In the genomic region with DNA sequence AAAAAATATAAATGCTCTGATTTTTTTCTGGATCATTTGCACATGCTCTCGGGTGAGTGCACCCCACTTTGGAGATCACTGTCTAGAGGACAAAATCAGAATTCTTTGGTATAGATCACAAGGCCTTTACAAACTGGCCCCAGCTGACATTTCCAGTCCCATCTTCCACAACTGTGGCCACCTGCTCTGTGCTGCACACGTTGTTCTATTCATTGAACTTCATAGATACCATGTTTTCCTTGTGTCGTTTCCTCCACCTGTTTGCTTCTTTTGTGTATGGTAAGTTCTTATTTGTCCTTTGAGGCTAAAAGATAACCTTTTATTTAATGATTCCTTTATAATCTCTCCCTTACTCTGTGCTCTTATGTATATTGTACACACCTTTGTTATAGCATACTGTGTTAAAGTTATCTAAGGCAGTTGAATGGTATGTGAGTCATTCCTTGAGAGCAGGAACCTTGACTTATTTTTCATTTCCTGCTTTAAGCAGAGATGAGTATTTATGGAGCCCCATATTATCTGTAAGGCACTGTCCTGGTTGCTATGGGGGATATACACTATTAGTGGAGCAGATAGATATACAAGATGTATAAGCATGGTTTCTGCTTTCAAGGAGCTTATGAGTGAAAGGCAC, we compare ENCODE assay signal across 8 cellular contexts. TPM values are rescaled to one million over a fixed set of nuclear protein-coding genes. Genes with fewer than 3 reads are reported as not detected.
DNase-seq lines count a peak whose midpoint lies in the region; ATAC-seq and TF ChIP-seq lines count a peak whose summit lies in the region.

No MANE protein-coding gene starts in this region.

- DNase-seq in HT1080 (ENCODE audit: low read depth), result peak; percentile 74
- peak; percentile 38 for DNase-seq in iris pigment epithelial cell (ENCODE audit: low read depth)
- no peak for DNase-seq in NCI-H1694 treated with DMSO at 0.1 percent for 48 hours (lab: John Stamatoyannopoulos, UW)
- DNase-seq in effector CD8-positive, alpha-beta T cell (lab: John Stamatoyannopoulos, UW), result no peak
- DNase-seq in WTC11 (ENCODE audit: low spot score), result no peak
- DNase-seq in cortex of kidney (lab: John Stamatoyannopoulos, UW), result no peak

- no peak overlapping the region for H3K4me3 Mint-ChIP-seq in WTC11

- H3K4me1 Mint-ChIP-seq in WTC11, result no peaks in the 10 kb centered on the region

- H3K36me3 Mint-ChIP-seq in WTC11, result peaks cover 2% of the 10 kb centered on the region; the same call in 1 of the 2 replicates

- H3K27ac Mint-ChIP-seq in WTC11, result no peak overlapping the region

- H3K27me3 Mint-ChIP-seq in WTC11 (ENCODE audit: low read depth), result no peaks in the 10 kb centered on the region; the same call in 1 of the 2 replicates

- POLR2A ChIA-PET in WTC11 (lab: Charles Lee), result no interaction called here

- ATAC-seq in GM18502 (IDR thresholded peaks at IDR 0.05; ENCODE audit: poor library complexity, unreplicated experiment) (peak; percentile 92), GM21825 (IDR thresholded peaks at IDR 0.05; ENCODE audit: unreplicated experiment) (peak; percentile 70), WTC11 (no peak)

- CTCF ChIA-PET in WTC11 (lab: Charles Lee), result interaction anchor here (1.2 kb wide), 1 partner anchor 10 kb away, joined by 4 read pairs; no protein-coding TSS in a partner anchor

- no peak for TF ChIP-seq CTCF in WTC11 (IDR thresholded peaks at IDR 0.05)

- peaks cover 4% of the 10 kb centered on the region; the same call in 1 of the 2 replicates for H3K9me3 Mint-ChIP-seq in WTC11

TF ChIP-seq in WTC11, 78 proteins besides CTCF, POLR2A, EP300 and RAD21:
- TF ChIP-seq ZNF263 (CRISPR knock-in tag; IDR thresholded peaks at IDR 0.05; ENCODE audit: low read depth) (no peak), IRF2 (CRISPR knock-in tag; IDR thresholded peaks at IDR 0.05; ENCODE audit: borderline replicate concordance, low read depth) (no peak), ZBTB43 (CRISPR knock-in tag; IDR thresholded peaks at IDR 0.05) (no peak), ARID4B (CRISPR knock-in tag; IDR thresholded peaks at IDR 0.05; ENCODE audit: borderline replicate concordance) (no peak), NFE2L1 (CRISPR knock-in tag; IDR thresholded peaks at IDR 0.05) (no peak), RORB (CRISPR knock-in tag; IDR thresholded peaks at IDR 0.05) (no peak), TCF7 (CRISPR knock-in tag; IDR thresholded peaks at IDR 0.05; ENCODE audit: low read depth) (no peak), GRHL2 (CRISPR knock-in tag; IDR thresholded peaks at IDR 0.05; ENCODE audit: insufficient replicate concordance, severe bottlenecking) (no peak), IRF1 (CRISPR knock-in tag; IDR thresholded peaks at IDR 0.05) (no peak), STAT6 (CRISPR knock-in tag; conservative IDR thresholded peaks at IDR 0.05; ENCODE audit: low read depth) (no peak), GABPB1 (CRISPR knock-in tag; IDR thresholded peaks at IDR 0.05) (no peak), FOXK1 (CRISPR knock-in tag; IDR thresholded peaks at IDR 0.05) (no peak), SMAD4 (CRISPR knock-in tag; IDR thresholded peaks at IDR 0.05) (no peak), MXD4 (CRISPR knock-in tag; IDR thresholded peaks at IDR 0.05; ENCODE audit: borderline replicate concordance) (no peak), JAZF1 (CRISPR knock-in tag; IDR thresholded peaks at IDR 0.05) (no peak), ELF4 (CRISPR knock-in tag; IDR thresholded peaks at IDR 0.05; ENCODE audit: low read depth) (no peak), ZMAT4 (CRISPR knock-in tag; IDR thresholded peaks at IDR 0.05) (no peak)
TF ChIP-seq in WTC11: peak in this region for 0.

RNA-seq across cellular contexts. Expression of gene SLC17A5, which starts 12.0 kb away (rescaled TPM):
- 9.1 and 11.2 TPM in 2 replicates for total RNA-seq in HT1080 (2014; rRNA removed; shearing (Covaris generic))
- polyA plus RNA-seq in HT1080 (2015; cell fraction: cytosol; rRNA removed), result 8.9 and 10.0 TPM in 2 replicates
- polyA plus RNA-seq in HT1080 (2015; cell fraction: nucleus; rRNA removed), result 6.0 and 6.8 TPM in 2 replicates
- total RNA-seq in WTC11 (2021), result 8.6 to 9.3 TPM (median 8.9 TPM) in 3 replicates

RNA-seq across cellular contexts. Expression of gene CD109, which starts 30.2 kb away (rescaled TPM):
- total RNA-seq in HT1080 (2014; rRNA removed; shearing (Covaris generic)), result 19.0 and 22.7 TPM in 2 replicates
- polyA plus RNA-seq in HT1080 (2015; cell fraction: cytosol; rRNA removed), result 14.7 and 22.0 TPM in 2 replicates
- polyA plus RNA-seq in HT1080 (2015; cell fraction: nucleus; rRNA removed), result 141 and 142 TPM in 2 replicates
- 3.5 to 4.5 TPM (median 4.0 TPM) in 3 replicates for total RNA-seq in WTC11 (2021)

Comparison
In these comparisons a context has a peak if more than half of its experiments do, and no peak if none do; other contexts are left out.
1. DNase-seq: peak in HT1080 (single experiment) and iris pigment epithelial cell (single experiment); none in NCI-H1694 treated with DMSO at 0.1 percent for 48 hours (single experiment), effector CD8-positive, alpha-beta T cell (single experiment), WTC11 (single experiment) and cortex of kidney (single experiment).